In genomic region chr16:58459344-58460218, GRCh38 we compare ENCODE assay signal across 9 cellular contexts. TPM values are rescaled to one million over a fixed set of nuclear protein-coding genes. Genes with fewer than 3 reads are reported as not detected.
DNase-seq lines count a peak whose midpoint lies in the region; ATAC-seq and TF ChIP-seq lines count a peak whose summit lies in the region.
"Had no signal": no experiment of that assay in that cellular context is flagged by ENCODE, and none has a peak within 500 bp of the region (broad histone marks: within the 10 kb centered on the region; RNA-seq: fewer than 3 reads in every experiment).

No MANE protein-coding gene starts in this region.

- H3K27me3 Mint-ChIP-seq in activated CD8-positive, alpha-beta memory T cell treated with anti-CD3 and anti-CD28 coated beads, Interleukin-2, amount 10 ng/mL, durations not matched to agents 7 days and 5 days = peaks cover 29% of the 10 kb centered on the region
- peaks cover 13 to 27% of the 10 kb centered on the region in 2 donors for H3K27me3 Mint-ChIP-seq in stimulated activated naive B cell treated with anti-CD40 and anti-IgM and Interleukin-4, amounts not matched to agents 10 μg/mL and 1 μg/mL and 100 μg/mL, for 72 hours

- peaks cover 2% of the 10 kb centered on the region for H3K4me1 Mint-ChIP-seq in activated CD8-positive, alpha-beta memory T cell treated with anti-CD3 and anti-CD28 coated beads, Interleukin-2, amount 10 ng/mL, durations not matched to agents 7 days and 5 days
- peaks cover 10 to 22% of the 10 kb centered on the region in 2 donors for H3K4me1 Mint-ChIP-seq in stimulated activated naive B cell treated with anti-CD40 and anti-IgM and Interleukin-4, amounts not matched to agents 10 μg/mL and 1 μg/mL and 100 μg/mL, for 72 hours

- no peak overlapping the region for H3K27ac Mint-ChIP-seq in activated CD8-positive, alpha-beta memory T cell treated with anti-CD3 and anti-CD28 coated beads, Interleukin-2, amount 10 ng/mL, durations not matched to agents 7 days and 5 days
- peak overlapping the region; percentile 20 for H3K27ac Mint-ChIP-seq in stimulated activated naive B cell treated with anti-CD40 and anti-IgM and Interleukin-4, amounts not matched to agents 10 μg/mL and 1 μg/mL and 100 μg/mL, for 72 hours

- TF ChIP-seq CTCF in fibroblast of villous mesenchyme (IDR thresholded peaks at IDR 0.05; ENCODE audit: insufficient read depth, low read depth, low read length) = no peak

- ATAC-seq in activated CD8-positive, alpha-beta memory T cell treated with anti-CD3 and anti-CD28 coated beads, Interleukin-2, amount 10 ng/mL, durations not matched to agents 7 days and 5 days = peak; percentile 55
- ATAC-seq in stimulated activated naive B cell treated with anti-CD40 and anti-IgM and Interleukin-4, amounts not matched to agents 10 μg/mL and 1 μg/mL and 100 μg/mL, for 72 hours (replicated peaks) = peak; percentile 73 to 80
- ATAC-seq in GM18861 (IDR thresholded peaks at IDR 0.05; ENCODE audit: unreplicated experiment) (no peak), GM21529 (IDR thresholded peaks at IDR 0.05; ENCODE audit: unreplicated experiment) (no peak)

- no peak overlapping the region for H3K4me3 Mint-ChIP-seq in activated CD8-positive, alpha-beta memory T cell treated with anti-CD3 and anti-CD28 coated beads, Interleukin-2, amount 10 ng/mL, durations not matched to agents 7 days and 5 days
- no peak overlapping the region for H3K4me3 Mint-ChIP-seq in stimulated activated naive B cell treated with anti-CD40 and anti-IgM and Interleukin-4, amounts not matched to agents 10 μg/mL and 1 μg/mL and 100 μg/mL, for 72 hours

- CTCF ChIA-PET in activated CD8-positive, alpha-beta memory T cell treated with anti-CD3 and anti-CD28 coated beads, Interleukin-2, amount 10 ng/mL, durations not matched to agents 7 days and 5 days (lab: Charles Lee) = interaction anchor here (1.8 kb wide), 1 partner anchor 123 kb away, joined by 9 read pairs; no protein-coding TSS in a partner anchor

- peak; percentile 58 for DNase-seq in activated CD8-positive, alpha-beta memory T cell treated with anti-CD3 and anti-CD28 coated beads, Interleukin-2, amount 10 ng/mL, durations not matched to agents 7 days and 5 days
- DNase-seq in activated CD8-positive, alpha-beta memory T cell treated with anti-CD3 and anti-CD28 coated beads, Interleukin-2, amount 50 U/mL, for 48 hours = no peak
- DNase-seq in activated CD4-positive, alpha-beta T cell treated with anti-CD3 and anti-CD28 coated beads, Interleukin-2, amount 50 U/mL, for 4 hours = peak; percentile 25 to 43
- DNase-seq in fibroblast of villous mesenchyme (ENCODE audit: low read depth) = peak; percentile 41
- peak; percentile 37 for DNase-seq in stimulated activated naive B cell treated with anti-CD40 and anti-IgM and Interleukin-4, amounts not matched to agents 10 μg/mL and 1 μg/mL and 100 μg/mL, for 72 hours
- no peak for DNase-seq in Ammon's horn (ENCODE audit: low spot score)

- H3K36me3 Mint-ChIP-seq in activated CD8-positive, alpha-beta memory T cell treated with anti-CD3 and anti-CD28 coated beads, Interleukin-2, amount 10 ng/mL, durations not matched to agents 7 days and 5 days = no peaks in the 10 kb centered on the region
- H3K36me3 Mint-ChIP-seq in stimulated activated naive B cell treated with anti-CD40 and anti-IgM and Interleukin-4, amounts not matched to agents 10 μg/mL and 1 μg/mL and 100 μg/mL, for 72 hours = no peaks in the 10 kb centered on the region

- no peak overlapping the region for H3K4me3 ChIP-seq in fibroblast of villous mesenchyme (ENCODE audit: low read depth, low read length)
- H3K4me3 ChIP-seq: BLaER1 had no signal

- no peaks in the 10 kb centered on the region for H3K9me3 Mint-ChIP-seq in activated CD8-positive, alpha-beta memory T cell treated with anti-CD3 and anti-CD28 coated beads, Interleukin-2, amount 10 ng/mL, durations not matched to agents 7 days and 5 days (ENCODE audit: low read depth)
- H3K9me3 Mint-ChIP-seq in stimulated activated naive B cell treated with anti-CD40 and anti-IgM and Interleukin-4, amounts not matched to agents 10 μg/mL and 1 μg/mL and 100 μg/mL, for 72 hours = peaks cover 0 to 2% of the 10 kb centered on the region in 2 donors

RNA-seq across cellular contexts. Expression of gene NDRG4, which starts 40.4 kb away (rescaled TPM):
- 1 to 10 TPM; 1.6 to 2.5 TPM for total RNA-seq in activated CD8-positive, alpha-beta memory T cell treated with anti-CD3 and anti-CD28 coated beads, Interleukin-2, amount 10 ng/mL, durations not matched to agents 7 days and 5 days
- total RNA-seq in fibroblast of villous mesenchyme = 8.6 and 15.1 TPM in 2 replicates

RNA-seq across cellular contexts. Expression of gene SETD6, which starts 55.7 kb away (rescaled TPM):
- 10 to 100 TPM; 12.6 to 17.8 TPM for total RNA-seq in activated CD8-positive, alpha-beta memory T cell treated with anti-CD3 and anti-CD28 coated beads, Interleukin-2, amount 10 ng/mL, durations not matched to agents 7 days and 5 days
- 8.2 and 8.7 TPM in 2 replicates for total RNA-seq in fibroblast of villous mesenchyme

Comparison
In these comparisons a context has a peak if more than half of its experiments do, and no peak if none do; other contexts are left out.
1. DNase-seq: peak in activated CD8-positive, alpha-beta memory T cell treated with anti-CD3 and anti-CD28 coated beads, Interleukin-2, amount 10 ng/mL, durations not matched to agents 7 days and 5 days (single experiment), activated CD4-positive, alpha-beta T cell treated with anti-CD3 and anti-CD28 coated beads, Interleukin-2, amount 50 U/mL, for 4 hours (2 of 2), fibroblast of villous mesenchyme (single experiment) and stimulated activated naive B cell treated with anti-CD40 and anti-IgM and Interleukin-4, amounts not matched to agents 10 μg/mL and 1 μg/mL and 100 μg/mL, for 72 hours (single experiment); none in activated CD8-positive, alpha-beta memory T cell treated with anti-CD3 and anti-CD28 coated beads, Interleukin-2, amount 50 U/mL, for 48 hours (single experiment) and Ammon's horn (single experiment).
2. ATAC-seq: peak in activated CD8-positive, alpha-beta memory T cell treated with anti-CD3 and anti-CD28 coated beads, Interleukin-2, amount 10 ng/mL, durations not matched to agents 7 days and 5 days (single experiment) and stimulated activated naive B cell treated with anti-CD40 and anti-IgM and Interleukin-4, amounts not matched to agents 10 μg/mL and 1 μg/mL and 100 μg/mL, for 72 hours (2 of 2); none in GM18861 (single experiment) and GM21529 (single experiment).